ENCODE assay signal across 8 cellular contexts in genomic region chr20:37693629-37694626, GRCh38. TPM values are rescaled to one million over a fixed set of nuclear protein-coding genes. Genes with fewer than 3 reads are reported as not detected.
DNase-seq lines count a peak whose midpoint lies in the region; ATAC-seq and TF ChIP-seq lines count a peak whose summit lies in the region.

Gene CTNNBL1 (plus strand): TSS chr20:37694030. CDS start chr20:37694123, 93 bp downstream.

- TF ChIP-seq CTCF in C4-2B (conservative IDR thresholded peaks at IDR 0.05) (peak; percentile 7; the same call in 1 of the 2 replicates), left lung (IDR thresholded peaks at IDR 0.05) (no peak)

- intact Hi-C loops in left lung (cut with DNase I) = no loop called here

- CTCF ChIA-PET in activated CD4-positive, alpha-beta T cell treated with anti-CD3 and anti-CD28 coated beads, Interleukin-2, amount 10 ng/mL, durations not matched to agents 7 days and 5 days (lab: Charles Lee) = no interaction called here

- DNase-seq in NCI-H748 (lab: John Stamatoyannopoulos, UW; ENCODE audit: unreplicated experiment) (peak; percentile 97), dedifferentiated amniotic fluid mesenchymal stem cell (ENCODE audit: extremely low spot score) (peak; percentile 97), left lung (peak; percentile 98 to 99)
- DNase-seq in activated CD4-positive, alpha-beta T cell treated with anti-CD3 and anti-CD28 coated beads, Interleukin-2, amount 10 ng/mL, durations not matched to agents 7 days and 5 days = peak; percentile 97
- DNase-seq in stimulated activated CD4-positive, alpha-beta T cell treated with anti-CD3 and anti-CD28 coated beads, Interleukin-2, amount 100 ng/mL, for 4 hours (ENCODE audit: low read depth) = peak; percentile 95

- POLR2A ChIA-PET in activated CD4-positive, alpha-beta T cell treated with anti-CD3 and anti-CD28 coated beads, Interleukin-2, amount 10 ng/mL, durations not matched to agents 7 days and 5 days (lab: Charles Lee) = no interaction called here

- H3K9me3 ChIP-seq in left lung = no peaks in the 10 kb centered on the region

- H3K4me1 ChIP-seq in left lung = peaks cover 4 to 26% of the 10 kb centered on the region in 2 donors

- H3K27ac ChIP-seq in C4-2B (peak within 1 kb of the TSS; percentile 76), left lung (peak within 1 kb of the TSS in 1 of 2 donors; percentile 24)

- H3K4me3 Mint-ChIP-seq in activated CD4-positive, alpha-beta T cell treated with anti-CD3 and anti-CD28 coated beads, Interleukin-2, amount 10 ng/mL, durations not matched to agents 7 days and 5 days = peak within 1 kb of the TSS; percentile 92

- peaks cover 9% of the 10 kb centered on the region for H3K36me3 Mint-ChIP-seq in activated CD4-positive, alpha-beta T cell treated with anti-CD3 and anti-CD28 coated beads, Interleukin-2, amount 10 ng/mL, durations not matched to agents 7 days and 5 days (ENCODE audit: low read depth)

- peaks cover 0 to 24% of the 10 kb centered on the region in 2 donors for H3K27me3 ChIP-seq in left lung

- H3K4me1 Mint-ChIP-seq in activated CD4-positive, alpha-beta T cell treated with anti-CD3 and anti-CD28 coated beads, Interleukin-2, amount 10 ng/mL, durations not matched to agents 7 days and 5 days = peaks cover 24% of the 10 kb centered on the region

- no peaks in the 10 kb centered on the region for H3K9me3 Mint-ChIP-seq in activated CD4-positive, alpha-beta T cell treated with anti-CD3 and anti-CD28 coated beads, Interleukin-2, amount 10 ng/mL, durations not matched to agents 7 days and 5 days

- peaks cover 12% of the 10 kb centered on the region for H3K27me3 Mint-ChIP-seq in activated CD4-positive, alpha-beta T cell treated with anti-CD3 and anti-CD28 coated beads, Interleukin-2, amount 10 ng/mL, durations not matched to agents 7 days and 5 days

- peak within 1 kb of the TSS; percentile 81 for H3K27ac Mint-ChIP-seq in activated CD4-positive, alpha-beta T cell treated with anti-CD3 and anti-CD28 coated beads, Interleukin-2, amount 10 ng/mL, durations not matched to agents 7 days and 5 days

- no peaks in the 10 kb centered on the region for H3K36me3 ChIP-seq in left lung

- H3K4me3 ChIP-seq in left lung = peak within 1 kb of the TSS; percentile 65 to 92

- ATAC-seq in GM19372 (IDR thresholded peaks at IDR 0.05; ENCODE audit: low read depth, unreplicated experiment) (peak; percentile 93), HG03521 (IDR thresholded peaks at IDR 0.05; ENCODE audit: unreplicated experiment) (peak; percentile 81), left lung (peak; percentile 99)

RNA-seq across cellular contexts. Expression of gene CTNNBL1, which starts in this region (rescaled TPM):
- 10 to 100 TPM; 75.1 to 81.8 TPM for total RNA-seq in activated CD4-positive, alpha-beta T cell treated with anti-CD3 and anti-CD28 coated beads, Interleukin-2, amount 10 ng/mL, durations not matched to agents 7 days and 5 days
- total RNA-seq in left lung = 10 to 100 TPM; 36.0 to 45.1 TPM
